In the genomic region with DNA sequence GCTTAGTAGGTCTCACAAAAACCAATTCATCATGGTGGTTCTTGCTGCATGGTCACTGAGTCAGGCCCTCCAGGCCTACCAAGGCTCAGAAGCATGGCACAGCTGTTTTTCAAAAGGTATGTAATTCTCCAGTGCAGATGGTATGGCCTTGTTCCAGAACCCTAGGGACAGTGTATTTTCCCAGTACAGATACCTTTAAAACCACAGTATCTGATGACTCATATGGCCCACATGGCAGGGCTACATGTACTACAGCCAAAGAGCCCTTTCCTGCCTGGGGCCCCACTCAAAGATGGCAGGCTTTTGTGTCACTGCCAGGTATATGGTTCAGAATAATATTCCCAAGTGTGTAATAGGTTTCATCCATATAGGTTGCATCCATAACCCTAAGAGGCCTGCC, we compare ENCODE assay signal across 10 cellular contexts. TPM values are rescaled to one million over a fixed set of nuclear protein-coding genes. Genes with fewer than 3 reads are reported as not detected.
DNase-seq lines count a peak whose midpoint lies in the region; ATAC-seq and TF ChIP-seq lines count a peak whose summit lies in the region.
"Had no signal": no experiment of that assay in that cellular context is flagged by ENCODE, and none has a peak within 500 bp of the region (broad histone marks: within the 10 kb centered on the region; RNA-seq: fewer than 3 reads in every experiment).

No MANE protein-coding gene starts in this region.

- no peaks in the 10 kb centered on the region for H3K36me3 Mint-ChIP-seq in activated T-helper 17 cell treated with anti-CD3 and anti-CD28 coated beads, Interleukin-2, amount 50 U/mL, for 72 hours (ENCODE audit: low read depth)

- TF ChIP-seq CTCF in DND-41 (IDR thresholded peaks at IDR 0.05; ENCODE audit: borderline replicate concordance, extremely low read depth, low read length, poor library complexity, severe bottlenecking) = no peak
- TF ChIP-seq CTCF in KMS-11 (conservative IDR thresholded peaks at IDR 0.05; ENCODE audit: low read depth, low read length) = no peak

- no peak overlapping the region for H3K9ac ChIP-seq in DND-41 (ENCODE audit: low read depth, low read length)
- H3K9ac ChIP-seq in KMS-11 = no peak overlapping the region

- H3K4me1 ChIP-seq in DND-41 (ENCODE audit: insufficient read depth, low read length) = no peaks in the 10 kb centered on the region
- H3K4me1 ChIP-seq in KMS-11 (ENCODE audit: low read depth, poor library complexity, severe bottlenecking) = peaks cover 43% of the 10 kb centered on the region

- H3K27ac ChIP-seq in DND-41 (ENCODE audit: low read length) (no peak overlapping the region), KMS-11 (peak overlapping the region; percentile 30; the same call in 1 of the 2 replicates)
- H3K27ac ChIP-seq: heart left ventricle had no signal

- ATAC-seq in DND-41 (ENCODE audit: insufficient read depth, low read depth) (0 out of 3 replicates have a peak, but pooled peaks have one; percentile 31), HG02840 (IDR thresholded peaks at IDR 0.05; ENCODE audit: low FRiP score, unreplicated experiment) (no peak), HG03108 (IDR thresholded peaks at IDR 0.05; ENCODE audit: unreplicated experiment) (no peak)
- ATAC-seq in activated T-helper 17 cell treated with anti-CD3 and anti-CD28 coated beads, Interleukin-2, amount 50 U/mL, for 72 hours (replicated peaks) = peak; percentile 77
- ATAC-seq: heart left ventricle had no signal

- peaks cover 25% of the 10 kb centered on the region for H3K27me3 ChIP-seq in DND-41 (ENCODE audit: insufficient read depth, low read length, poor library complexity)
- H3K27me3 ChIP-seq in KMS-11 (ENCODE audit: insufficient read depth, low read depth) = no peaks in the 10 kb centered on the region
- H3K27me3 ChIP-seq: heart left ventricle had no signal

- peaks cover 36% of the 10 kb centered on the region for H3K4me1 Mint-ChIP-seq in activated T-helper 17 cell treated with anti-CD3 and anti-CD28 coated beads, Interleukin-2, amount 50 U/mL, for 72 hours
- H3K4me1 Mint-ChIP-seq: neural crest cell had no signal

- H3K4me3 Mint-ChIP-seq in activated T-helper 17 cell treated with anti-CD3 and anti-CD28 coated beads, Interleukin-2, amount 50 U/mL, for 72 hours = peak overlapping the region; percentile 44
- H3K4me3 Mint-ChIP-seq: neural crest cell had no signal

- H3K4me2 ChIP-seq in DND-41 (ENCODE audit: insufficient read depth, low read length) (no peak overlapping the region), KMS-11 (peak overlapping the region; percentile 79)

- DNase-seq in DND-41 = no peak
- DNase-seq in kidney glomerular epithelial cell (lab: John Stamatoyannopoulos, UW) = peak; percentile 55
- no peak for DNase-seq in NCI-H2107 (lab: John Stamatoyannopoulos, UW)
- no peak for DNase-seq in central memory CD4-positive, alpha-beta T cell
- DNase-seq: heart left ventricle had no signal

- peaks cover 6% of the 10 kb centered on the region for H3K9me3 Mint-ChIP-seq in activated T-helper 17 cell treated with anti-CD3 and anti-CD28 coated beads, Interleukin-2, amount 50 U/mL, for 72 hours
- H3K9me3 Mint-ChIP-seq: neural crest cell had no signal

- no peak overlapping the region for H3K27ac Mint-ChIP-seq in activated T-helper 17 cell treated with anti-CD3 and anti-CD28 coated beads, Interleukin-2, amount 50 U/mL, for 72 hours

- H3K9me3 ChIP-seq in DND-41 (ENCODE audit: insufficient read depth, low read length, severe bottlenecking) = no peaks in the 10 kb centered on the region
- H3K9me3 ChIP-seq: heart left ventricle had no signal

- H4K20me1 ChIP-seq in DND-41 (ENCODE audit: insufficient read depth, low read length) (no peaks in the 10 kb centered on the region; the same call in 1 of the 2 replicates), KMS-11 (ENCODE audit: insufficient read depth) (no peaks in the 10 kb centered on the region)

- H3K4me3 ChIP-seq in DND-41 (ENCODE audit: low read depth in 1 of 2, low read length in 2 of 2) (no peak overlapping the region), KMS-11 (IDR thresholded peaks at IDR 0.05; ENCODE audit: insufficient read depth, low read depth, low read length) (no peak overlapping the region)
- H3K4me3 ChIP-seq: heart left ventricle had no signal

- H3K79me2 ChIP-seq in DND-41 (ENCODE audit: insufficient read depth, low read length) (no peaks in the 10 kb centered on the region), KMS-11 (ENCODE audit: insufficient read depth, low read depth) (no peaks in the 10 kb centered on the region)

- H2AFZ ChIP-seq in DND-41 (ENCODE audit: low read depth, low read length) = no peak overlapping the region
- H2AFZ ChIP-seq in KMS-11 (ENCODE audit: low read depth) = no peak overlapping the region; the same call in 1 of the 2 replicates

- H3K36me3 ChIP-seq in DND-41 (ENCODE audit: insufficient read depth, low read length) = no peaks in the 10 kb centered on the region
- no peaks in the 10 kb centered on the region for H3K36me3 ChIP-seq in KMS-11 (ENCODE audit: insufficient read depth)
- H3K36me3 ChIP-seq: heart left ventricle had no signal

- H3K27me3 Mint-ChIP-seq in activated T-helper 17 cell treated with anti-CD3 and anti-CD28 coated beads, Interleukin-2, amount 50 U/mL, for 72 hours = no peaks in the 10 kb centered on the region

RNA-seq across cellular contexts. Expression of a gene that starts 16.5 kb away (rescaled TPM):
- total RNA-seq in activated T-helper 17 cell treated with anti-CD3 and anti-CD28 coated beads, Interleukin-2, amount 50 U/mL, for 72 hours = 100 to 1,000 TPM in 1 of 2 donors, 10 to 100 TPM in 1; 14.6 to 159 TPM
- total RNA-seq: neural crest cell had no signal

RNA-seq across cellular contexts. Expression of a gene that starts 29.7 kb away (rescaled TPM):
- total RNA-seq in activated T-helper 17 cell treated with anti-CD3 and anti-CD28 coated beads, Interleukin-2, amount 50 U/mL, for 72 hours = 1 to 10 TPM in 1 of 2 donors, under 1 TPM in 1; 0.32 to 9.0 TPM
- total RNA-seq: heart left ventricle, neural crest cell had no signal

Comparison
In these comparisons a context has a peak if more than half of its experiments do, and no peak if none do; other contexts are left out.
1. ATAC-seq: peak in DND-41 (single experiment) and activated T-helper 17 cell treated with anti-CD3 and anti-CD28 coated beads, Interleukin-2, amount 50 U/mL, for 72 hours (single experiment); none in HG02840 (single experiment) and HG03108 (single experiment).